Comparison of ENCODE assay signal across 36 cellular contexts in the genomic region with DNA sequence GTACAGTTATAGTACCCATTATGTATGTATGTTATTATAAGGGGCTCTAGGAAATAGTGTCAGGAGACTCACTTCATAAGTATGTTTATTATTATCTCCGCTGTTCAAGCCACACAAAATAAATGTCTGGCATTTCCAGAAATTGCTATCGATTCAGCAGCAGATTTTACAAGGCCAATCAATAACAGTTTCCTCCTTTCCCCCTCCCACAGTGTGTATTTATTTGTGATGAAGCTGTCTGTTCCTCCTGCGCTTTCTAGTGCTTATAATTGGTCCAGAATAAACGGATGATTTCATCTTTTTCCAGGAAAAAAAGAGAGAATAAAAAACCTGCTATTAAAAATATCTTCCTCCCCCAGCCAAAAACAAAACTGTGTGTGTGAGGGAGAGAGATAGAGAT.
"Had no signal": no experiment of that assay in that cellular context is flagged by ENCODE, and none has a peak within 500 bp of the region (broad histone marks: within the 10 kb centered on the region; RNA-seq: fewer than 3 reads in every experiment).

No MANE protein-coding gene starts in this region.

- H3K27ac Mint-ChIP-seq: activated CD4-positive, alpha-beta memory T cell treated with anti-CD3 and anti-CD28 coated beads, Interleukin-2, amount 10 ng/mL, durations not matched to agents 7 days and 5 days; activated CD4-positive, alpha-beta T cell treated with anti-CD3 and anti-CD28 coated beads for 36 hours; activated CD4-positive, alpha-beta T cell treated with anti-CD3 and anti-CD28 coated beads, Interleukin-2, amount 10 ng/mL, durations not matched to agents 7 days and 5 days; activated CD8-positive, alpha-beta memory T cell treated with anti-CD3 and anti-CD28 coated beads, Interleukin-2, amount 10 ng/mL, durations not matched to agents 7 days and 5 days; activated CD8-positive, alpha-beta T cell treated with anti-CD3 and anti-CD28 coated beads, Interleukin-2, amount 10 ng/mL, durations not matched to agents 7 days and 5 days; activated naive CD4-positive, alpha-beta T cell treated with anti-CD3 and anti-CD28 coated beads, Interleukin-2, amount 10 ng/mL, durations not matched to agents 7 days and 5 days; activated naive CD8-positive, alpha-beta T cell; activated T-cell treated with anti-CD3 and anti-CD28 coated beads, Interleukin-2, amount 50 U/mL, for 24 hours; activated T-helper 2 cell treated with anti-CD3 and anti-CD28 coated beads, Interferon-gamma antibody, Interleukin-2, Interleukin-4, amounts not matched to agents 10 μg/mL and 5 μg/mL and 100 μg/mL, durations not matched to agents 14 hours and 24 hours and 36 hours; T-helper 1 cell treated with Interleukin-12 subunit alpha and Interleukin-12 subunit beta and Interleukin-4 antibody, amounts not matched to agents 30 μg/mL and 1 μg/mL, for 36 hours; T-helper 2 cell treated with Interferon-gamma antibody and Interleukin-4, amounts not matched to agents 5 μg/mL and 100 μg/mL, for 36 hours; WTC11 had no signal

- H3K36me3 ChIP-seq: adrenal gland, brain microvascular endothelial cell, breast epithelium had no signal

- H3K36me3 Mint-ChIP-seq: activated CD8-positive, alpha-beta memory T cell treated with anti-CD3 and anti-CD28 coated beads, Interleukin-2, amount 10 ng/mL, durations not matched to agents 7 days and 5 days; activated naive CD8-positive, alpha-beta T cell; WTC11 had no signal

- H3K9me3 ChIP-seq: adrenal gland, body of pancreas, breast epithelium had no signal

- H3K27me3 Mint-ChIP-seq: activated naive CD8-positive, alpha-beta T cell; activated T-cell treated with anti-CD3 and anti-CD28 coated beads, Interleukin-2, amount 50 U/mL, for 24 hours had no signal

- H3K4me1 Mint-ChIP-seq: activated CD4-positive, alpha-beta memory T cell treated with anti-CD3 and anti-CD28 coated beads, Interleukin-2, amount 10 ng/mL, durations not matched to agents 7 days and 5 days; activated CD4-positive, alpha-beta T cell treated with anti-CD3 and anti-CD28 coated beads for 36 hours; activated CD4-positive, alpha-beta T cell treated with anti-CD3 and anti-CD28 coated beads, Interleukin-2, amount 10 ng/mL, durations not matched to agents 7 days and 5 days; activated CD8-positive, alpha-beta memory T cell treated with anti-CD3 and anti-CD28 coated beads, Interleukin-2, amount 10 ng/mL, durations not matched to agents 7 days and 5 days; activated naive CD4-positive, alpha-beta T cell treated with anti-CD3 and anti-CD28 coated beads, Interleukin-2, amount 10 ng/mL, durations not matched to agents 7 days and 5 days had no signal

- ATAC-seq: activated CD4-positive, alpha-beta T cell treated with anti-CD3 and anti-CD28 coated beads for 36 hours; activated CD4-positive, CD25-positive, alpha-beta regulatory T cell treated with anti-CD3 and anti-CD28 coated beads, Interleukin-2, amount 50 U/mL, for 24 hours; activated CD8-positive, alpha-beta memory T cell treated with anti-CD3 and anti-CD28 coated beads, Interleukin-2, amount 10 ng/mL, durations not matched to agents 7 days and 5 days; activated CD8-positive, alpha-beta T cell treated with anti-CD3 and anti-CD28 coated beads, Interleukin-2, amount 10 ng/mL, durations not matched to agents 7 days and 5 days; body of pancreas; WTC11 had no signal

- H3K9me3 Mint-ChIP-seq: activated T-cell treated with anti-CD3 and anti-CD28 coated beads, Interleukin-2, amount 50 U/mL, for 24 hours had no signal

- DNase-seq: activated CD4-positive, alpha-beta memory T cell treated with anti-CD3 and anti-CD28 coated beads, Interleukin-2, amount 10 ng/mL, durations not matched to agents 7 days and 5 days; activated CD4-positive, alpha-beta T cell treated with anti-CD3 and anti-CD28 coated beads for 1 hour; activated CD4-positive, alpha-beta T cell treated with anti-CD3 and anti-CD28 coated beads for 36 hours; activated CD4-positive, alpha-beta T cell treated with anti-CD3 and anti-CD28 coated beads for 48 hours; activated CD4-positive, alpha-beta T cell treated with anti-CD3 and anti-CD28 coated beads, Interleukin-2, amount 10 ng/mL, durations not matched to agents 7 days and 5 days; activated CD4-positive, alpha-beta T cell treated with anti-CD3 and anti-CD28 coated beads, Interleukin-2, amount 50 U/mL, for 48 hours; activated CD4-positive, CD25-positive, alpha-beta regulatory T cell; activated CD8-positive, alpha-beta memory T cell treated with anti-CD3 and anti-CD28 coated beads for 24 hours; activated CD8-positive, alpha-beta memory T cell treated with anti-CD3 and anti-CD28 coated beads, Interleukin-2, amount 10 ng/mL, durations not matched to agents 7 days and 5 days; activated CD8-positive, alpha-beta memory T cell treated with anti-CD3 and anti-CD28 coated beads, Interleukin-2, amount 50 U/mL, for 48 hours; activated CD8-positive, alpha-beta T cell treated with anti-CD3 and anti-CD28 coated beads, Interleukin-2, amount 10 ng/mL, durations not matched to agents 7 days and 5 days; activated effector memory CD4-positive, alpha-beta T cell treated with Interleukin-2 at 50 U/mL for 16 hours; activated gamma-delta T cell; activated naive CD4-positive, alpha-beta T cell treated with anti-CD3 and anti-CD28 coated beads, Interleukin-2, amount 10 ng/mL, durations not matched to agents 7 days and 5 days; activated naive CD4-positive, alpha-beta T cell treated with Interleukin-2 at 50 U/mL for 16 hours; activated T-cell treated with anti-CD3 and anti-CD28 coated beads, Interleukin-2, amount 50 U/mL, for 24 hours; activated T-cell treated with anti-CD3 and anti-CD28 coated beads, Interleukin-2, amount 50 U/mL, for 48 hours; adrenal gland; amniotic stem cell; aorta; body of pancreas; brain microvascular endothelial cell; central memory CD4-positive, alpha-beta T cell; T-helper 1 cell; T-helper 2 cell; T-helper 9 cell had no signal

- H3K4me1 ChIP-seq: adrenal gland, breast epithelium had no signal

- H3K4me3 Mint-ChIP-seq: activated CD4-positive, alpha-beta memory T cell treated with anti-CD3 and anti-CD28 coated beads, Interleukin-2, amount 10 ng/mL, durations not matched to agents 7 days and 5 days; activated CD4-positive, alpha-beta T cell treated with anti-CD3 and anti-CD28 coated beads for 36 hours; activated CD4-positive, alpha-beta T cell treated with anti-CD3 and anti-CD28 coated beads, Interleukin-2, amount 10 ng/mL, durations not matched to agents 7 days and 5 days; activated CD8-positive, alpha-beta memory T cell treated with anti-CD3 and anti-CD28 coated beads, Interleukin-2, amount 10 ng/mL, durations not matched to agents 7 days and 5 days; activated CD8-positive, alpha-beta T cell treated with anti-CD3 and anti-CD28 coated beads, Interleukin-2, amount 10 ng/mL, durations not matched to agents 7 days and 5 days; activated naive CD4-positive, alpha-beta T cell treated with anti-CD3 and anti-CD28 coated beads, Interleukin-2, amount 10 ng/mL, durations not matched to agents 7 days and 5 days; activated naive CD8-positive, alpha-beta T cell; activated T-cell treated with anti-CD3 and anti-CD28 coated beads, Interleukin-2, amount 50 U/mL, for 24 hours; T-helper 1 cell treated with Interleukin-12 subunit alpha and Interleukin-12 subunit beta and Interleukin-4 antibody, amounts not matched to agents 30 μg/mL and 1 μg/mL, for 36 hours; T-helper 2 cell treated with Interferon-gamma antibody and Interleukin-4, amounts not matched to agents 5 μg/mL and 100 μg/mL, for 36 hours; WTC11 had no signal

- FAIRE-seq: astrocyte, TTC549 had no signal

- H3K27me3 ChIP-seq: adrenal gland, body of pancreas, brain microvascular endothelial cell, breast epithelium had no signal

- H3K4me3 ChIP-seq: adrenal gland, body of pancreas, breast epithelium had no signal

- H3K27ac ChIP-seq: adrenal gland, body of pancreas, brain microvascular endothelial cell, breast epithelium, VCaP had no signal
